In the genomic region with DNA sequence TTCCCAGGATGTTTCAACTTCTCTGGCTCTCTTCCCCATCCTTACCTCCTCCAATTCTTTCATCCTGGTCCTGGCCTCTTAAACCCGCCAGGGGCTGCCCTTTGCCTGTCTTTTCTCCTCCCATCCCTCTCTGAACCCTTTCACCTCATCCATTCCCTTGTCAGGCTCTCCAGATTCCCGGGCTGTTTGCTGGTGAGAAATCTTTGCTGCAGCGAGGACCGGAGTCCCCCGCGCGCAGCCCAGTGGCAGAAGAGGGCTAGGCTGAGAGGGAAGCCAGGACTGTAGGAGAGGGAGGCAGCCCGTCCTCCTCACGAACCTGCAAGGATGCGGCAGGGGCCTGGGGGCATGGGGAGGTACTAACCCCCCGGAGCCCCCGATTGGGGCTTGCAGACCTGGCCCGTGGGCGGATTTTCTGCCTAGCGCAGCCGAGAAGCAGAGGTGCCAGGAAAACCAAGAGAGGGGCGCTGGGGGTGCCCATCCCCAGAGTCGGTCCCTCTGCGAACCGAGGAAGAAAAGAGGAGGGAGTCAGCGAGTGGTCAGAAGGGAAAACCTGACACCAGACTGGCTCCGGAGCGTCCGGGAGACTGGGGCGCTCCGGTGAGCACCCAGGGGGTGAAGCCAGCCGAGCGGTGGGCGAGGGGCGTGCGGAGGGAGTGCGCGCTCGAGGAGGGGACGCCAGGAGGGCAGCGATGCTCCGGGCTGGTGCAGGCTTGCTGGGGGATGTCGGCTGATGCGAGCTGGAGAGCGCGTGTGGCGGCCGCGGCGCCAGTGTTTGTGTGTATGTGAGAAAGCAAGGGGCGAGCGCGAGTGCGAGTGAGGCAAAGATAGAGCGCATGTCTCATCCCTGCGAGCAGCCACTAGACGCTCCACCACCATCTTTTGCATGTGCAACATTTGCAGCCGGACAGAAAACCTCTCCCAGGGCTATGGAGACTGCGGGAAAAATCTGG, we compare ENCODE assay signal across 10 cellular contexts. TPM values are rescaled to one million over a fixed set of nuclear protein-coding genes. Genes with fewer than 3 reads are reported as not detected.
DNase-seq lines count a peak whose midpoint lies in the region; ATAC-seq, FAIRE-seq and TF ChIP-seq lines count a peak whose summit lies in the region.
"Had no signal": no experiment of that assay in that cellular context is flagged by ENCODE, and none has a peak within 500 bp of the region (broad histone marks: within the 10 kb centered on the region; RNA-seq: fewer than 3 reads in every experiment).

A gene (plus strand): TSS at position 242 of the 950 bp plus-strand sequence. CDS start 925 bp downstream, outside the sequence.

- peak within 1 kb of the TSS; percentile 44 for H3K4me3 Mint-ChIP-seq in dendritic cell treated with granulocyte-macrophage colony-stimulating factor and Interleukin-4, amounts not matched to agents 40 ng/mL and 50 ng/mL, for 4 days

- ATAC-seq in HepG2 = peak; percentile 32; the same call in 1 of the 3 replicates
- no peak for ATAC-seq in GM18873 (IDR thresholded peaks at IDR 0.05; ENCODE audit: low FRiP score, unreplicated experiment)
- no peak for ATAC-seq in HG02571 (IDR thresholded peaks at IDR 0.05; ENCODE audit: unreplicated experiment)

- no peak for TF ChIP-seq RAD21 in HepG2 (CRISPR knock-in tag; IDR thresholded peaks at IDR 0.05)

- H3K9me3 Mint-ChIP-seq in dendritic cell treated with granulocyte-macrophage colony-stimulating factor and Interleukin-4, amounts not matched to agents 40 ng/mL and 50 ng/mL, for 4 days = peaks cover 7% of the 10 kb centered on the region

- in situ Hi-C loops in HepG2 (cut with HindIII; ENCODE audit: extremely low pct_ligation_motif_present, low pct_unique_long_range_greater_than_20kb) = no loop called here

- H4K20me1 ChIP-seq in HepG2 (ENCODE audit: insufficient read depth, low read length) = no peaks in the 10 kb centered on the region

- no peaks in the 10 kb centered on the region for H3K36me3 ChIP-seq in HepG2 (replicated peaks in 1 of 2; ENCODE audit: control insufficient read depth in 1 of 2, insufficient read depth in 2 of 2, low read length in 2 of 2)
- H3K36me3 ChIP-seq in subcutaneous abdominal adipose tissue (ENCODE audit: control insufficient read depth in 5 of 5, insufficient read depth in 5 of 5, low read length in 5 of 5) = no peaks in the 10 kb centered on the region

- BruUV-seq in HepG2 (replicated peaks; lab: Mats Ljungman, UMichigan) = no TSS peak

- H3K4me3 ChIP-seq in HepG2 (replicated peaks in 1 of 3; ENCODE audit: insufficient read depth in 1 of 3, low read depth in 2 of 3, low read length in 3 of 3) = no peak within 1 kb of the TSS
- peak within 1 kb of the TSS; percentile 50 to 63 (median 56) for H3K4me3 ChIP-seq in subcutaneous abdominal adipose tissue (ENCODE audit: low read depth in 1 of 5, low read length in 5 of 5)

- no peak within 1 kb of the TSS for H3K4me2 ChIP-seq in HepG2 (ENCODE audit: low read depth, low read length)

- peak; percentile 40 to 64 for DNase-seq in SHP77 (lab: John Stamatoyannopoulos, UW)
- DNase-seq in SHP77 treated with DMSO at 0.1 percent for 48 hours (lab: John Stamatoyannopoulos, UW) = no peak
- DNase-seq in NCI-H748 treated with DMSO at 0.1 percent for 48 hours (lab: John Stamatoyannopoulos, UW) = peak; percentile 78
- DNase-seq in HepG2 (ENCODE audit: low spot score) = no peak

- CTCF ChIA-PET in HepG2 (lab: Yijun Ruan, JAX; ENCODE audit: low intra/inter-chr PET ratio, low total read pairs) = no interaction called here

- no peak for TF ChIP-seq POLR2A in HepG2 (IDR thresholded peaks at IDR 0.05; ENCODE audit: insufficient read depth in 1 of 2, low read depth in 2 of 2, low read length in 2 of 2)

- TF ChIP-seq CTCF in HepG2 (CRISPR knock-in tag; IDR thresholded peaks at IDR 0.05) = no peak

- TF ChIP-seq EP300 in HepG2 (IDR thresholded peaks at IDR 0.05; ENCODE audit: low read depth in 2 of 2, low read length in 2 of 2) = no peak
- no peak for TF ChIP-seq EP300 in HepG2 (CRISPR knock-in tag; IDR thresholded peaks at IDR 0.05; ENCODE audit: borderline replicate concordance)

- H3K27me3 Mint-ChIP-seq in dendritic cell treated with granulocyte-macrophage colony-stimulating factor and Interleukin-4, amounts not matched to agents 40 ng/mL and 50 ng/mL, for 4 days = peaks cover 48% of the 10 kb centered on the region

- no peaks in the 10 kb centered on the region for H3K79me2 ChIP-seq in HepG2 (ENCODE audit: insufficient read depth, low read length)

- H3K9ac ChIP-seq in HepG2 (ENCODE audit: insufficient read depth, low read depth, low read length) (no peak within 1 kb of the TSS), subcutaneous abdominal adipose tissue (ENCODE audit: low read length in 5 of 5) (peak within 1 kb of the TSS in 1 of 5 donors; percentile 17)

- POLR2A ChIA-PET in HepG2 (lab: Yijun Ruan, JAX) = no interaction called here

- no peaks in the 10 kb centered on the region for H3K4me1 ChIP-seq in HepG2 (ENCODE audit: insufficient read depth, low read length)
- H3K4me1 ChIP-seq in subcutaneous abdominal adipose tissue (ENCODE audit: control insufficient read depth in 5 of 5, insufficient read depth in 5 of 5, low read length in 5 of 5) = peaks cover 0 to 25% (median 19%) of the 10 kb centered on the region in 5 donors

- peaks cover 35% of the 10 kb centered on the region for H3K4me1 Mint-ChIP-seq in dendritic cell treated with granulocyte-macrophage colony-stimulating factor and Interleukin-4, amounts not matched to agents 40 ng/mL and 50 ng/mL, for 4 days (ENCODE audit: low read depth)

- H3K9me3 ChIP-seq in HepG2 (ENCODE audit: low read length) (no peaks in the 10 kb centered on the region), subcutaneous abdominal adipose tissue (ENCODE audit: control insufficient read depth in 5 of 5, low read length in 5 of 5) (peaks cover 0 to 4% (median 0%) of the 10 kb centered on the region in 5 donors)

- H3K27ac ChIP-seq in HepG2 (ENCODE audit: extremely low read length, insufficient read depth, low read length) (no peak within 1 kb of the TSS), subcutaneous abdominal adipose tissue (ENCODE audit: low read depth, low read length) (no peak within 1 kb of the TSS)
- H3K27ac ChIP-seq: C4-2B had no signal

- FAIRE-seq in HepG2 (lab: Jason Lieb, UNC) = no peak
- FAIRE-seq: TTC549 had no signal

- peaks cover 0 to 6% of the 10 kb centered on the region in 2 experiments; a peak in 2 of 5 replicates for H3K27me3 ChIP-seq in HepG2 (ENCODE audit: control insufficient read depth in 1 of 2, insufficient read depth in 2 of 2, low read length in 2 of 2)
- H3K27me3 ChIP-seq in subcutaneous abdominal adipose tissue (ENCODE audit: control insufficient read depth in 5 of 5, insufficient read depth in 4 of 5, low read length in 5 of 5) = peaks cover 9 to 21% (median 19%) of the 10 kb centered on the region in 5 donors

- H3K27ac Mint-ChIP-seq in dendritic cell treated with granulocyte-macrophage colony-stimulating factor and Interleukin-4, amounts not matched to agents 40 ng/mL and 50 ng/mL, for 4 days = no peak within 1 kb of the TSS

- H2AFZ ChIP-seq in HepG2 (ENCODE audit: low read length) = no peak within 1 kb of the TSS

- no peaks in the 10 kb centered on the region for H3K36me3 Mint-ChIP-seq in dendritic cell treated with granulocyte-macrophage colony-stimulating factor and Interleukin-4, amounts not matched to agents 40 ng/mL and 50 ng/mL, for 4 days (ENCODE audit: low read depth)

- intact Hi-C loops in dendritic cell treated with granulocyte-macrophage colony-stimulating factor and Interleukin-4, amounts not matched to agents 40 ng/mL and 50 ng/mL, for 4 days (cut with micrococcal nuclease) = no loop called here
- intact Hi-C loops in HepG2 (cut with micrococcal nuclease; ENCODE audit: unreplicated experiment) = no loop called here

- 38% methylated on average over 35 of the region's 54 CpGs for WGBS in HepG2 (ENCODE audit: low lambda C conversion rate)

TF ChIP-seq in HepG2, 621 proteins besides CTCF, POLR2A, EP300 and RAD21 (continues in another document):
- TF ChIP-seq SMYD3 (CRISPR knock-in tag; IDR thresholded peaks at IDR 0.05) (no peak), TCF12 (IDR thresholded peaks at IDR 0.05) (no peak), TCF12 (CRISPR knock-in tag; IDR thresholded peaks at IDR 0.05) (no peak), ZNF282 (IDR thresholded peaks at IDR 0.05; ENCODE audit: partially characterized antibody) (no peak), BORCS8-MEF2B (CRISPR knock-in tag; IDR thresholded peaks at IDR 0.05) (no peak), KLF11 (CRISPR knock-in tag; IDR thresholded peaks at IDR 0.05) (no peak), ZNF883 (CRISPR knock-in tag; IDR thresholded peaks at IDR 0.05; ENCODE audit: not compliant biosample characterization) (no peak), ZNF589 (CRISPR knock-in tag; conservative IDR thresholded peaks at IDR 0.05) (no peak)

RNA-seq across cellular contexts. Expression of the gene that starts here (rescaled TPM):
- total RNA-seq in HepG2 (2016; rRNA removed; fragmentation: Illumina TruSeq; extraction: Trizol) = not detected in 2 replicates
- total RNA-seq in HepG2 (2016; cell fraction: cytosol; rRNA removed; fragmentation: Illumina TruSeq; extraction: Trizol; ENCODE audit: low read depth) = not detected in 2 replicates
- total RNA-seq in HepG2 (2016; cell fraction: insoluble cytoplasmic fraction; rRNA removed; fragmentation: Illumina TruSeq; extraction: Trizol) = not detected in 2 replicates
- not detected in 2 replicates for total RNA-seq in HepG2 (2016; cell fraction: membrane; rRNA removed; fragmentation: Illumina TruSeq; extraction: Trizol)
- not detected in 2 replicates for total RNA-seq in HepG2 (2016; cell fraction: nucleus; rRNA removed; fragmentation: Illumina TruSeq; extraction: Trizol)
- polyA plus RNA-seq in HepG2 (2011; rRNA removed) = not detected in 2 replicates
- polyA plus RNA-seq in HepG2 (2011; cell fraction: cytosol; rRNA removed) = not detected in 2 replicates
- not detected in 2 replicates for polyA plus RNA-seq in HepG2 (2011; cell fraction: nucleus; rRNA removed)
- 0.04 TPM in 1 of 2 replicates, not detected in the other for polyA plus RNA-seq in HepG2 (2012)
- polyA plus RNA-seq in HepG2 (2016; cell fraction: cytosol; fragmentation: Illumina TruSeq; extraction: Trizol; ENCODE audit: low read depth) = not detected in 2 replicates
- not detected in 2 replicates for polyA plus RNA-seq in HepG2 (2016; cell fraction: insoluble cytoplasmic fraction; fragmentation: Illumina TruSeq; extraction: Trizol; ENCODE audit: low read depth)
- not detected in 2 replicates for polyA plus RNA-seq in HepG2 (2016; cell fraction: membrane; fragmentation: Illumina TruSeq; extraction: Trizol; ENCODE audit: low read depth)
- not detected in 2 replicates for polyA plus RNA-seq in HepG2 (2016; cell fraction: nucleus; fragmentation: Illumina TruSeq; extraction: Trizol; ENCODE audit: insufficient read depth, low read depth)
- polyA minus RNA-seq in HepG2 (2011; rRNA and poly(A)+ RNA removed; ENCODE audit: low replicate concordance) = not detected in 2 replicates
- not detected in 2 replicates for polyA minus RNA-seq in HepG2 (2011; cell fraction: cytosol; rRNA and poly(A)+ RNA removed)
- not detected in 2 replicates for polyA minus RNA-seq in HepG2 (2011; cell fraction: nucleus; rRNA and poly(A)+ RNA removed)

Comparison
In these comparisons a context has a peak if more than half of its experiments do, and no peak if none do; other contexts are left out.
1. DNase-seq: peak in SHP77 (2 of 2) and NCI-H748 treated with DMSO at 0.1 percent for 48 hours (single experiment); none in SHP77 treated with DMSO at 0.1 percent for 48 hours (single experiment) and HepG2 (single experiment).
2. Peak in ATAC-seq in HepG2; RNA of the gene not detected or under 1 TPM.
3. H3K4me3 ChIP-seq: peak in subcutaneous abdominal adipose tissue (5 of 5); none in HepG2 (0 of 3).